ENCODE assay signal across 14 cellular contexts in genomic region chr6:56096946-56097345, GRCh38.
"Had no signal": no experiment of that assay in that cellular context is flagged by ENCODE, and none has a peak within 500 bp of the region (broad histone marks: within the 10 kb centered on the region; RNA-seq: fewer than 3 reads in every experiment).

No MANE protein-coding gene starts in this region.

- DNase-seq: activated CD4-positive, alpha-beta memory T cell treated with anti-CD3 and anti-CD28 coated beads for 36 hours; activated CD4-positive, alpha-beta T cell treated with anti-CD3 and anti-CD28 coated beads for 1 hour; activated effector memory CD4-positive, alpha-beta T cell treated with anti-CD3 and anti-CD28 coated beads, Interleukin-2, amount 50 U/mL, for 16 hours; activated T-cell treated with anti-CD3 and anti-CD28 coated beads, Interleukin-2, amount 50 U/mL, for 4 hours; endodermal cell; heart left ventricle; kidney; left ventricle myocardium superior; mesendoderm; ovary; stimulated activated CD4-positive, alpha-beta T cell treated with anti-CD3 and anti-CD28 coated beads, Interleukin-4, amount 100 ng/mL, for 1 hour; stimulated activated CD8-positive, alpha-beta memory T cell treated with anti-CD3 and anti-CD28 coated beads, Interleukin-4, amount 100 ng/mL, for 48 hours; stimulated activated naive CD8-positive, alpha-beta T cell treated with anti-CD3 and anti-CD28 coated beads, Interleukin-15, Interleukin-2, amounts not matched to agents 100 U/mL and 50 U/mL, for 24 hours; upper lobe of right lung had no signal

- H3K27ac ChIP-seq: heart left ventricle, ovary, upper lobe of right lung had no signal

- H3K4me1 ChIP-seq: upper lobe of right lung had no signal

- H3K36me3 ChIP-seq: heart left ventricle, ovary, upper lobe of right lung had no signal

- H3K9me3 ChIP-seq: ovary, upper lobe of right lung had no signal

- H3K4me3 ChIP-seq: heart left ventricle, ovary, upper lobe of right lung had no signal
